ENCODE assay signal across 9 cellular contexts in genomic region chr1:27098447-27099153, GRCh38. TPM values are rescaled to one million over a fixed set of nuclear protein-coding genes. Genes with fewer than 3 reads are reported as not detected.
DNase-seq lines count a peak whose midpoint lies in the region; ATAC-seq, FAIRE-seq and TF ChIP-seq lines count a peak whose summit lies in the region.
"Had no signal": no experiment of that assay in that cellular context is flagged by ENCODE, and none has a peak within 500 bp of the region (broad histone marks: within the 10 kb centered on the region; RNA-seq: fewer than 3 reads in every experiment).

No MANE protein-coding gene starts in this region.

- no peak for ATAC-seq in HG02678 (IDR thresholded peaks at IDR 0.05; ENCODE audit: unreplicated experiment)

- H3K9me3 Mint-ChIP-seq in endodermal cell (no peaks in the 10 kb centered on the region), nephron (no peaks in the 10 kb centered on the region)

- no peaks in the 10 kb centered on the region for H4K20me1 ChIP-seq in Loucy (ENCODE audit: insufficient read depth, low read length, poor library complexity, severe bottlenecking)

- CTCF ChIA-PET in AG04450 (lab: Charles Lee) = interaction anchor here (0.5 to 13.2 kb wide), 17 partner anchors 14 to 446 kb away, joined by 3 to 348 read pairs (median 6); partner anchors contain the start of gene SLC9A1

- H2AFZ ChIP-seq in Loucy (ENCODE audit: low read length) = no peak overlapping the region

- TF ChIP-seq CTCF in AG04450 (IDR thresholded peaks at IDR 0.05; ENCODE audit: low read depth, low read length) (no peak), Loucy (conservative IDR thresholded peaks at IDR 0.05; ENCODE audit: low read length) (no peak), endodermal cell (conservative IDR thresholded peaks at IDR 0.05) (no peak), nephron (IDR thresholded peaks at IDR 0.05; ENCODE audit: unreplicated experiment in 3 of 3) (no peak), kidney (IDR thresholded peaks at IDR 0.05; ENCODE audit: borderline replicate concordance, extremely low read depth, insufficient read depth) (no peak)

- H3K9me3 ChIP-seq in AG04450 (ENCODE audit: control insufficient read depth, insufficient read depth, low read length) (no peaks in the 10 kb centered on the region), Loucy (ENCODE audit: insufficient read depth, low read depth, low read length) (no peaks in the 10 kb centered on the region), endodermal cell (ENCODE audit: control insufficient read depth, low read length) (no peaks in the 10 kb centered on the region), kidney (ENCODE audit: control insufficient read depth in 1 of 2, low read length in 2 of 2) (no peaks in the 10 kb centered on the region)

- H3K9ac ChIP-seq in Loucy (ENCODE audit: low read depth, low read length, poor library complexity, severe bottlenecking) = peak overlapping the region; percentile 82
- H3K9ac ChIP-seq in endodermal cell (ENCODE audit: extremely low read depth, low read length, poor library complexity, severe bottlenecking) = no peak overlapping the region
- no peak overlapping the region for H3K9ac ChIP-seq in kidney (ENCODE audit: low read length in 2 of 2)

- H3K4me3 Mint-ChIP-seq in endodermal cell (no peak overlapping the region), nephron (peak overlapping the region in 1 of 3 experiments; percentile 7)

- H3K27me3 ChIP-seq in AG04450 (ENCODE audit: control insufficient read depth, insufficient read depth, low read length) (no peaks in the 10 kb centered on the region), Loucy (ENCODE audit: insufficient read depth, low read length, poor library complexity, severe bottlenecking) (no peaks in the 10 kb centered on the region), endodermal cell (ENCODE audit: control insufficient read depth, insufficient read depth, low read length, poor library complexity, severe bottlenecking) (no peaks in the 10 kb centered on the region)

- peaks cover 8% of the 10 kb centered on the region for H3K4me1 Mint-ChIP-seq in endodermal cell
- peaks cover 21% of the 10 kb centered on the region for H3K4me1 Mint-ChIP-seq in nephron

- H3K27ac ChIP-seq in AG04450 (ENCODE audit: low read depth, low read length) (peak overlapping the region; percentile 75), endodermal cell (ENCODE audit: low read depth, low read length) (peak overlapping the region; percentile 85), kidney (ENCODE audit: low read depth in 2 of 2, low read length in 2 of 2) (peak overlapping the region in 1 of 2 donors; percentile 59)

- H3K4me2 ChIP-seq in Loucy (ENCODE audit: low read depth, low read length, poor library complexity, severe bottlenecking) = peak overlapping the region; percentile 85

- DNase-seq in AG04450 (ENCODE audit: low read depth, low spot score) (no peak), endodermal cell (no peak), HK-2 (ENCODE audit: unreplicated experiment) (no peak), kidney (no peak), ACHN (no peak)
- DNase-seq: DMS 273 treated with DMSO at 0.1 percent for 48 hours had no signal

- H3F3A ChIP-seq in Loucy (ENCODE audit: low read depth) = peaks cover 3% of the 10 kb centered on the region

- H3K27ac Mint-ChIP-seq in endodermal cell = peak overlapping the region; percentile 81
- peak overlapping the region; percentile 92 to 98 (median 93) for H3K27ac Mint-ChIP-seq in nephron

- H3K36me3 ChIP-seq in Loucy (ENCODE audit: insufficient read depth, low read length) = peaks cover 3% of the 10 kb centered on the region; the same call in 1 of the 2 replicates
- no peaks in the 10 kb centered on the region for H3K36me3 ChIP-seq in endodermal cell (ENCODE audit: control insufficient read depth, insufficient read depth, low read length)
- H3K36me3 ChIP-seq in kidney (ENCODE audit: control insufficient read depth in 1 of 2, insufficient read depth in 2 of 2, low read length in 2 of 2) = no peaks in the 10 kb centered on the region

- peaks cover 36% of the 10 kb centered on the region for H3K4me1 ChIP-seq in Loucy (ENCODE audit: insufficient read depth, low read length, poor library complexity, severe bottlenecking)
- peaks cover 6% of the 10 kb centered on the region for H3K4me1 ChIP-seq in endodermal cell (ENCODE audit: control insufficient read depth, insufficient read depth, low read length)
- peaks cover 0 to 3% of the 10 kb centered on the region in 2 donors for H3K4me1 ChIP-seq in kidney (ENCODE audit: control insufficient read depth in 1 of 2, insufficient read depth in 1 of 2, low read depth in 1 of 2, low read length in 2 of 2)

- H3K27me3 Mint-ChIP-seq in endodermal cell (ENCODE audit: insufficient read depth) (no peaks in the 10 kb centered on the region), nephron (ENCODE audit: low read depth) (no peaks in the 10 kb centered on the region)

- intact Hi-C loops in kidney (cut with DNase I) = no loop called here

- no peak overlapping the region for H3K4me3 ChIP-seq in AG04450 (ENCODE audit: low read depth, low read length)
- peak overlapping the region; percentile 53 for H3K4me3 ChIP-seq in Loucy (ENCODE audit: low read length, poor library complexity, severe bottlenecking)
- H3K4me3 ChIP-seq in endodermal cell (ENCODE audit: low read length) = no peak overlapping the region
- no peak overlapping the region for H3K4me3 ChIP-seq in kidney (ENCODE audit: low read length in 2 of 2)

- H3K36me3 Mint-ChIP-seq in endodermal cell (ENCODE audit: low read depth) (no peaks in the 10 kb centered on the region), nephron (ENCODE audit: low read depth) (no peaks in the 10 kb centered on the region)

- FAIRE-seq in kidney (lab: Jason Lieb, UNC) = no peak

- in situ Hi-C loops in ACHN (cut with HindIII; ENCODE audit: low pct_ligation_motif_present, low pct_unique_long_range_greater_than_20kb, low sequenced_read_pairs) = no loop called here

- no peaks in the 10 kb centered on the region for H3K9me2 ChIP-seq in Loucy (replicated peaks; ENCODE audit: low read depth, low read length)

- no peaks in the 10 kb centered on the region for H3K79me2 ChIP-seq in Loucy (ENCODE audit: insufficient read depth, low read length)

- POLR2A ChIA-PET in AG04450 (lab: Yijun Ruan, JAX) = interaction anchor here (2.7 kb wide), 1 partner anchor 201 kb away, joined by 8 read pairs; no protein-coding TSS in a partner anchor

- WGBS in endodermal cell (ENCODE audit: insufficient coverage in 1 of 2, insufficient read length in 1 of 2), 2 experiments = 90 to 92% methylated on average over 11 to 14 of the region's 14 CpGs

RNA-seq across cellular contexts. Expression of gene SLC9A1, which starts 56.3 kb away (rescaled TPM):
- polyA plus RNA-seq in AG04450 (2011; rRNA removed) (10.8 and 16.4 TPM in 2 replicates), kidney (ENCODE audit: insufficient read depth, low read depth, low replicate concordance) (19.3 TPM)
- polyA minus RNA-seq in AG04450 (2011; rRNA and poly(A)+ RNA removed) = 13.9 and 16.0 TPM in 2 replicates
- total RNA-seq in endodermal cell (10 to 100 TPM; 25.9 to 34.7 TPM), kidney (29.8 TPM)
- 17.5 TPM for polyA plus RNA-seq in endodermal cell (2013, experiment 1 of 2)
- polyA plus RNA-seq in endodermal cell (2013, experiment 2 of 2) = 18.6 TPM
